7 cellular contexts compared by ENCODE assay signal in the genomic region with DNA sequence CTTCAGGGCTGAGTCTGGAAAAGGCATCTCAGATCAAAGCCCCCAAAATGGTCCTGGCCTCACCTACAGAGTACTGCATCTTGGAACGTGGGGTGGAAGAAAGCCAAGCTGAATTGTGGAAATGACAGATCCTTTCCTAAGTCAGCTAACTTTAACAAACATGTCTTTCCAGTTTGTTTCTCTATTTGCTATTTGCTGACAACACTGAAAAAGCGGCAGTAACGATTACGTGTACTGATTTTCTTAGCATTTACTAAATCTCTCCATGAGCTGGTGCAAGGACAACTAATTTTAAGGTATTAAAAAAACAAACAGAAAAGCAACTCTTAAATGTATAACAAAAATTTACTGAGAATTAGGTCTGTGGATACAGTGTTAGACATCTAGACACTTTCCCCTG. TPM values are rescaled to one million over a fixed set of nuclear protein-coding genes. Genes with fewer than 3 reads are reported as not detected.
DNase-seq lines count a peak whose midpoint lies in the region; TF ChIP-seq lines count a peak whose summit lies in the region.

No MANE protein-coding gene starts in this region.

- H3K36me3 ChIP-seq in stomach = no peaks in the 10 kb centered on the region

- TF ChIP-seq POLR2A in stomach (IDR thresholded peaks at IDR 0.05) = no peak

- H3K27me3 ChIP-seq in HL-60 (ENCODE audit: insufficient read depth, poor library complexity, severe bottlenecking) (no peaks in the 10 kb centered on the region), stomach (no peaks in the 10 kb centered on the region)

- H3K27me3 Mint-ChIP-seq in activated T-helper 2 cell treated with anti-CD3 and anti-CD28 coated beads, Interferon-gamma antibody, Interleukin-2, Interleukin-4, amounts not matched to agents 10 μg/mL and 5 μg/mL and 100 μg/mL, durations not matched to agents 14 hours and 24 hours and 36 hours (ENCODE audit: low read depth) = no peaks in the 10 kb centered on the region
- H3K27me3 Mint-ChIP-seq in immature natural killer cell (ENCODE audit: low read depth in 3 of 3) = peaks cover 0 to 4% (median 2%) of the 10 kb centered on the region in 3 donors

- no peaks in the 10 kb centered on the region for H3K9me3 ChIP-seq in stomach

- H3K4me1 Mint-ChIP-seq in activated T-helper 2 cell treated with anti-CD3 and anti-CD28 coated beads, Interferon-gamma antibody, Interleukin-2, Interleukin-4, amounts not matched to agents 10 μg/mL and 5 μg/mL and 100 μg/mL, durations not matched to agents 14 hours and 24 hours and 36 hours (ENCODE audit: low read depth) = peaks cover 52% of the 10 kb centered on the region
- peaks cover 35 to 54% of the 10 kb centered on the region in 2 donors for H3K4me1 Mint-ChIP-seq in immature natural killer cell

- peaks cover 20 to 65% (median 46%) of the 10 kb centered on the region in 4 donors for H3K4me1 ChIP-seq in stomach

- intact Hi-C loops in activated T-helper 2 cell treated with anti-CD3 and anti-CD28 coated beads, Interferon-gamma antibody, Interleukin-2, Interleukin-4, amounts not matched to agents 10 μg/mL and 5 μg/mL and 100 μg/mL, durations not matched to agents 14 hours and 24 hours and 36 hours (cut with micrococcal nuclease) = loop anchor here (5.0 kb wide), 3 partner anchors 404 to 656 kb away; a partner anchor contains a TSS
- intact Hi-C loops in stomach (cut with DNase I; ENCODE audit: low total_unique reads) = no loop called here

- H3K27ac Mint-ChIP-seq in activated T-helper 2 cell treated with anti-CD3 and anti-CD28 coated beads, Interferon-gamma antibody, Interleukin-2, Interleukin-4, amounts not matched to agents 10 μg/mL and 5 μg/mL and 100 μg/mL, durations not matched to agents 14 hours and 24 hours and 36 hours = no peak overlapping the region
- peak overlapping the region; percentile 94 to 99 (median 97) for H3K27ac Mint-ChIP-seq in immature natural killer cell

- H3K27ac ChIP-seq in HL-60 (replicated peaks) = no peak overlapping the region
- H3K27ac ChIP-seq in stomach = peak overlapping the region in 4 of 5 donors; percentile 86 to 94 (median 89)

- TF ChIP-seq CTCF in HL-60 (IDR thresholded peaks at IDR 0.05; ENCODE audit: insufficient read depth, low read length) (no peak), stomach (IDR thresholded peaks at IDR 0.05) (no peak)

- WGBS in stomach, 5 donors = 26 to 40% (median 32%) methylated on average over 4 of the region's 4 CpGs

- no peaks in the 10 kb centered on the region for H3K9me3 Mint-ChIP-seq in activated T-helper 2 cell treated with anti-CD3 and anti-CD28 coated beads, Interferon-gamma antibody, Interleukin-2, Interleukin-4, amounts not matched to agents 10 μg/mL and 5 μg/mL and 100 μg/mL, durations not matched to agents 14 hours and 24 hours and 36 hours
- no peaks in the 10 kb centered on the region for H3K9me3 Mint-ChIP-seq in immature natural killer cell

- peaks cover 13% of the 10 kb centered on the region for H3K36me3 Mint-ChIP-seq in activated T-helper 2 cell treated with anti-CD3 and anti-CD28 coated beads, Interferon-gamma antibody, Interleukin-2, Interleukin-4, amounts not matched to agents 10 μg/mL and 5 μg/mL and 100 μg/mL, durations not matched to agents 14 hours and 24 hours and 36 hours (ENCODE audit: low read depth)
- H3K36me3 Mint-ChIP-seq in immature natural killer cell = peaks cover 0 to 3% (median 0%) of the 10 kb centered on the region in 3 donors

- DNase-seq in HL-60 (ENCODE audit: low read depth in 1 of 2, low spot score in 1 of 2) = no peak
- DNase-seq in activated T-helper 2 cell treated with anti-CD3 and anti-CD28 coated beads, Interferon-gamma antibody, Interleukin-2, Interleukin-4, amounts not matched to agents 10 μg/mL and 5 μg/mL and 100 μg/mL, durations not matched to agents 14 hours and 24 hours and 36 hours (ENCODE audit: low spot score) = no peak
- no peak for DNase-seq in immature natural killer cell
- no peak for DNase-seq in stomach
- no peak for DNase-seq in A172 (ENCODE audit: low spot score)
- DNase-seq in HCEC 1CT = no peak
- no peak for DNase-seq in CD1c-positive myeloid dendritic cell (ENCODE audit: extremely low spot score)

- TF ChIP-seq EP300 in stomach (IDR thresholded peaks at IDR 0.05) = no peak

- H3K4me3 Mint-ChIP-seq in activated T-helper 2 cell treated with anti-CD3 and anti-CD28 coated beads, Interferon-gamma antibody, Interleukin-2, Interleukin-4, amounts not matched to agents 10 μg/mL and 5 μg/mL and 100 μg/mL, durations not matched to agents 14 hours and 24 hours and 36 hours (ENCODE audit: low read depth) = peak overlapping the region; percentile 94
- peak overlapping the region; percentile 94 to 100 (median 100) for H3K4me3 Mint-ChIP-seq in immature natural killer cell

- H3K4me3 ChIP-seq in HL-60 (replicated peaks; ENCODE audit: insufficient read depth, low read length) (peak overlapping the region; percentile 84), stomach (peak overlapping the region; percentile 66 to 74 (median 70))

RNA-seq across cellular contexts. Expression of a gene that starts 1.1 kb away (rescaled TPM):
- total RNA-seq in activated T-helper 2 cell treated with anti-CD3 and anti-CD28 coated beads, Interferon-gamma antibody, Interleukin-2, Interleukin-4, amounts not matched to agents 10 μg/mL and 5 μg/mL and 100 μg/mL, durations not matched to agents 14 hours and 24 hours and 36 hours = 24.5 and 26.0 TPM in 2 replicates
- 10 to 100 TPM; 15.2 to 26.8 (median 21.4) TPM for polyA plus RNA-seq in immature natural killer cell
- 10 to 100 TPM; 10.3 to 93.3 (median 32.7) TPM for total RNA-seq in stomach
- 10 to 100 TPM; 12.8 to 23.5 (median 22.7) TPM for polyA plus RNA-seq in stomach
- 23.0 and 25.8 TPM in 2 replicates for total RNA-seq in A172 (2014; rRNA removed; shearing (Covaris generic))

RNA-seq across cellular contexts. Expression of a gene that starts 24.9 kb away (rescaled TPM):
- total RNA-seq in activated T-helper 2 cell treated with anti-CD3 and anti-CD28 coated beads, Interferon-gamma antibody, Interleukin-2, Interleukin-4, amounts not matched to agents 10 μg/mL and 5 μg/mL and 100 μg/mL, durations not matched to agents 14 hours and 24 hours and 36 hours = 12.8 and 13.6 TPM in 2 replicates
- polyA plus RNA-seq in immature natural killer cell = 10 to 100 TPM in 2 of 3 donors, 1 to 10 TPM in 1; 7.6 to 19.3 (median 13.4) TPM
- total RNA-seq in stomach = 10 to 100 TPM in 3 of 5 donors, 1 to 10 TPM in 1, not detected in 1; 4.2 to 51.0 (median 26.4) TPM
- polyA plus RNA-seq in stomach = 10 to 100 TPM in 2 of 3 donors, 1 to 10 TPM in 1; 8.3 to 32.3 (median 25.5) TPM
- total RNA-seq in A172 (2014; rRNA removed; shearing (Covaris generic)) = 9.8 and 11.4 TPM in 2 replicates
